Comparison of ENCODE assay signal across 37 cellular contexts in the genomic region with DNA sequence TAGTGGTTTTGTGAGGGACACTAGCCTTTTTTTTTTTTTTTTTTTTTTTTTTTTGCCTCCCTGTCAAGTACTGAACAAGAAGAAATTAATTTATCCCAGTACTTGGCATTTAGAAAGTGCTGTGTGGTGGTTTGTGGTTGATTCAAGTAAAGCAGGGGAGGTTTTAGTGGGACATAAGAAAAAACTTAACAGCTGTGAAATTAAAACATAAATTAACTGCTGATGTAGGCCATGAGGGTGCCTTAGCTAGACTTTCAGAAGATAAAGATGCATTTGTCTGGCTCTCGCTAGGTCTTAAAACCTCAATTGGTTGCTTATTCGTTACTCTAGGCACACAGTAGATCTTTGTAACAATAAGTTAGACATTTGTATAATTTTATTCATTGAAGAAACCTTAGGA. TPM values are rescaled to one million over a fixed set of nuclear protein-coding genes. Genes with fewer than 3 reads are reported as not detected.
"Had no signal": no experiment of that assay in that cellular context is flagged by ENCODE, and none has a peak within 500 bp of the region (broad histone marks: within the 10 kb centered on the region; RNA-seq: fewer than 3 reads in every experiment).

No MANE protein-coding gene starts in this region.

- H3K27ac ChIP-seq: gastroesophageal sphincter, hepatocyte, left ventricle myocardium inferior, ovary, prostate gland, uterus, WERI-Rb-1 had no signal

- H3K36me3 Mint-ChIP-seq: stimulated activated memory B cell treated with anti-CD40 and anti-IgM and Interleukin-4, amounts not matched to agents 10 μg/mL and 1 μg/mL and 100 μg/mL, for 72 hours; type B pancreatic cell had no signal

- H3K9me3 Mint-ChIP-seq: activated T-cell treated with anti-CD3 and anti-CD28 coated beads, Interleukin-2, amount 50 U/mL, for 24 hours; central memory CD8-positive, alpha-beta T cell; naive B cell; stimulated activated memory B cell treated with anti-CD40 and anti-IgM and Interleukin-4, amounts not matched to agents 10 μg/mL and 1 μg/mL and 100 μg/mL, for 72 hours; stimulated activated naive CD8-positive, alpha-beta T cell treated with anti-CD3 and anti-CD28 coated beads, Interleukin-15, amount 100 ng/mL, for 72 hours; type B pancreatic cell had no signal

- H2AFZ ChIP-seq: hepatocyte had no signal

- H3K27ac Mint-ChIP-seq: activated T-cell treated with anti-CD3 and anti-CD28 coated beads, Interleukin-2, amount 50 U/mL, for 24 hours; stimulated activated memory B cell treated with anti-CD40 and anti-IgM and Interleukin-4, amounts not matched to agents 10 μg/mL and 1 μg/mL and 100 μg/mL, for 72 hours; stimulated activated naive CD8-positive, alpha-beta T cell treated with anti-CD3 and anti-CD28 coated beads, Interleukin-15, amount 100 ng/mL, for 72 hours; T-helper 17 cell; type B pancreatic cell had no signal

- H3K79me2 ChIP-seq: hepatocyte had no signal

- H3K4me2 ChIP-seq: hepatocyte had no signal

- DNase-seq: activated CD4-positive, alpha-beta T cell treated with anti-CD3 and anti-CD28 coated beads for 48 hours; activated CD4-positive, alpha-beta T cell treated with anti-CD3 and anti-CD28 coated beads, Interleukin-2, amount 50 U/mL, for 48 hours; activated CD8-positive, alpha-beta memory T cell treated with anti-CD3 and anti-CD28 coated beads, Interleukin-2, amount 50 U/mL, for 48 hours; activated gamma-delta T cell; activated naive CD4-positive, alpha-beta T cell treated with anti-CD3 and anti-CD28 coated beads, Interleukin-2, amount 50 U/mL, for 16 hours; activated T-cell treated with anti-CD3 and anti-CD28 coated beads, Interleukin-2, amount 50 U/mL, for 24 hours; amniotic stem cell; dermis blood vessel endothelial cell; effector CD4-positive, alpha-beta T cell; erythroblast; islet precursor cell; left ventricle myocardium inferior; mesendoderm; naive B cell; ovary; retina; small intestine; stimulated activated CD4-positive, alpha-beta T cell treated with anti-CD3 and anti-CD28 coated beads, Interleukin-4, amount 100 ng/mL, for 4 hours; stimulated activated CD8-positive, alpha-beta memory T cell treated with anti-CD3 and anti-CD28 coated beads, Interleukin-4, amount 100 ng/mL, for 48 hours; stimulated activated naive CD8-positive, alpha-beta T cell treated with anti-CD3 and anti-CD28 coated beads, Interleukin-15, amount 100 ng/mL, for 72 hours; substantia nigra; T-helper 17 cell; T1000; uterus; WERI-Rb-1 had no signal

- H3K4me1 ChIP-seq: gastroesophageal sphincter, left ventricle myocardium inferior, prostate gland, uterus had no signal

- H3K27me3 ChIP-seq: gastroesophageal sphincter, hepatocyte, ovary, uterus had no signal

- ATAC-seq: activated CD4-positive, CD25-positive, alpha-beta regulatory T cell treated with anti-CD3 and anti-CD28 coated beads, Interleukin-2, amount 50 U/mL, for 24 hours; gastroesophageal sphincter; sciatic nerve; stimulated activated memory B cell treated with anti-CD40 and anti-IgM and Interleukin-4, amounts not matched to agents 10 μg/mL and 1 μg/mL and 100 μg/mL, for 72 hours; stimulated activated naive CD8-positive, alpha-beta T cell treated with anti-CD3 and anti-CD28 coated beads, Interleukin-15, amount 100 ng/mL, for 72 hours; T-helper 17 cell had no signal

- H3K4me3 Mint-ChIP-seq: activated T-cell treated with anti-CD3 and anti-CD28 coated beads, Interleukin-2, amount 50 U/mL, for 24 hours; central memory CD8-positive, alpha-beta T cell; naive B cell; stimulated activated memory B cell treated with anti-CD40 and anti-IgM and Interleukin-4, amounts not matched to agents 10 μg/mL and 1 μg/mL and 100 μg/mL, for 72 hours; stimulated activated naive CD8-positive, alpha-beta T cell treated with anti-CD3 and anti-CD28 coated beads, Interleukin-15, amount 100 ng/mL, for 72 hours; T-helper 17 cell; type B pancreatic cell had no signal

- H3K4me3 ChIP-seq: gastroesophageal sphincter, hepatocyte, left ventricle myocardium inferior, lung, ovary, prostate gland, uterus had no signal

- H3K4me1 Mint-ChIP-seq: central memory CD8-positive, alpha-beta T cell; naive B cell; stimulated activated memory B cell treated with anti-CD40 and anti-IgM and Interleukin-4, amounts not matched to agents 10 μg/mL and 1 μg/mL and 100 μg/mL, for 72 hours; stimulated activated naive CD8-positive, alpha-beta T cell treated with anti-CD3 and anti-CD28 coated beads, Interleukin-15, amount 100 ng/mL, for 72 hours had no signal

- H3K36me3 ChIP-seq: gastroesophageal sphincter, left ventricle myocardium inferior, ovary, prostate gland, uterus, WERI-Rb-1 had no signal

- H3K27me3 Mint-ChIP-seq: type B pancreatic cell had no signal

RNA-seq across cellular contexts. Expression of a gene that starts 52.3 kb away (rescaled TPM):
- total RNA-seq: activated CD8-positive, alpha-beta memory T cell treated with anti-CD3 and anti-CD28 coated beads for 36 hours; bronchial epithelial cell; dermis blood vessel endothelial cell; gastroesophageal sphincter; hepatocyte; left ventricle myocardium inferior; lung; mononuclear cell; ovary; sciatic nerve; T-helper 17 cell; uterus had no signal

RNA-seq across cellular contexts. Expression of a gene that starts 57.1 kb away (rescaled TPM):
- total RNA-seq: mononuclear cell, T-helper 17 cell had no signal
